ENCODE assay signal across 9 cellular contexts in genomic region chr21:41411449-41412089, GRCh38. TPM values are rescaled to one million over a fixed set of nuclear protein-coding genes. Genes with fewer than 3 reads are reported as not detected.
A peak's percentile ranks its signal among the peaks of the same experiment; 100 is the strongest.
DNase-seq lines count a peak whose midpoint lies in the region; ATAC-seq and TF ChIP-seq lines count a peak whose summit lies in the region.
"Had no signal": no experiment of that assay in that cellular context is flagged by ENCODE, and none has a peak within 500 bp of the region (broad histone marks: within the 10 kb centered on the region; RNA-seq: fewer than 3 reads in every experiment).

No MANE protein-coding gene starts in this region.

- intact Hi-C loops in activated naive CD4-positive, alpha-beta T cell treated with anti-CD3 and anti-CD28 coated beads for 36 hours (cut with micrococcal nuclease), result no loop called here
- intact Hi-C loops in esophagus squamous epithelium (cut with DNase I), result no loop called here
- intact Hi-C loops in transverse colon (cut with DNase I; ENCODE audit: low total_unique reads), result no loop called here

- CTCF ChIA-PET in activated naive CD4-positive, alpha-beta T cell treated with anti-CD3 and anti-CD28 coated beads for 36 hours (lab: Charles Lee), result interaction anchor here (1.0 to 1.5 kb wide), 2 partner anchors 12 to 43 kb away, joined by 3 to 4 read pairs; no protein-coding TSS in a partner anchor

- ATAC-seq in GM21528 (IDR thresholded peaks at IDR 0.05; ENCODE audit: low FRiP score, unreplicated experiment), result no peak

- H3K9me3 ChIP-seq in esophagus squamous epithelium (no peaks in the 10 kb centered on the region), transverse colon (no peaks in the 10 kb centered on the region)

- WGBS in esophagus squamous epithelium, 2 donors, result 48 to 60% methylated on average over 4 to 5 of the region's 5 CpGs
- 54 to 100% methylated on average over 2 to 5 of the region's 5 CpGs for WGBS in transverse colon (ENCODE audit: low coverage in 1 of 2), 2 donors

- no peak overlapping the region for H3K27ac Mint-ChIP-seq in activated naive CD4-positive, alpha-beta T cell treated with anti-CD3 and anti-CD28 coated beads for 36 hours

- H3K4me1 ChIP-seq in esophagus squamous epithelium (peaks cover 9 to 41% (median 14%) of the 10 kb centered on the region in 3 donors), transverse colon (peaks cover 0 to 11% (median 7%) of the 10 kb centered on the region in 4 donors)

- DNase-seq in activated naive CD4-positive, alpha-beta T cell treated with anti-CD3 and anti-CD28 coated beads for 36 hours, result peak; percentile 38
- DNase-seq in activated naive CD4-positive, alpha-beta T cell treated with Interleukin-2 at 50 U/mL for 16 hours, result no peak
- DNase-seq in NCI-H2029 treated with DMSO at 0.1 percent for 48 hours (lab: John Stamatoyannopoulos, UW), result peak; percentile 55
- DNase-seq in esophagus squamous epithelium (lab: John Stamatoyannopoulos, UW), result no peak
- DNase-seq in transverse colon, result peak; percentile 83
- no peak for DNase-seq in nucleus accumbens (lab: John Stamatoyannopoulos, UW)
- DNase-seq in activated gamma-delta T cell treated with Interleukin-2 at 50 U/mL for 16 hours, result no peak
- DNase-seq: stimulated activated naive CD4-positive, alpha-beta T cell treated with Interleukin-2 at 50 U/mL for 16 hours had no signal

- in situ Hi-C loops in transverse colon (cut with MboI; ENCODE audit: low pct_ligation_motif_present in 1 of 4, low pct_unique_long_range_greater_than_20kb in 1 of 4, low sequenced_read_pairs in 3 of 4), result no loop called here

- H3K36me3 Mint-ChIP-seq in activated naive CD4-positive, alpha-beta T cell treated with anti-CD3 and anti-CD28 coated beads for 36 hours (ENCODE audit: low read depth), result peaks cover 41% of the 10 kb centered on the region

- H3K36me3 ChIP-seq in esophagus squamous epithelium (peaks cover 0 to 31% (median 0%) of the 10 kb centered on the region in 3 donors), transverse colon (no peaks in the 10 kb centered on the region)

- H3K4me3 Mint-ChIP-seq in activated naive CD4-positive, alpha-beta T cell treated with anti-CD3 and anti-CD28 coated beads for 36 hours, result no peak overlapping the region

- H3K27me3 Mint-ChIP-seq in activated naive CD4-positive, alpha-beta T cell treated with anti-CD3 and anti-CD28 coated beads for 36 hours (ENCODE audit: low read depth), result no peaks in the 10 kb centered on the region

- peaks cover 26% of the 10 kb centered on the region for H3K9me3 Mint-ChIP-seq in activated naive CD4-positive, alpha-beta T cell treated with anti-CD3 and anti-CD28 coated beads for 36 hours

- H3K27me3 ChIP-seq in esophagus squamous epithelium (no peaks in the 10 kb centered on the region), transverse colon (no peaks in the 10 kb centered on the region)

- H3K4me1 Mint-ChIP-seq in activated naive CD4-positive, alpha-beta T cell treated with anti-CD3 and anti-CD28 coated beads for 36 hours (ENCODE audit: low read depth), result no peaks in the 10 kb centered on the region

- H3K4me3 ChIP-seq in esophagus squamous epithelium, result no peak overlapping the region
- H3K4me3 ChIP-seq in transverse colon, result no peak overlapping the region

- peak overlapping the region; percentile 68 to 85 (median 80) for H3K27ac ChIP-seq in esophagus squamous epithelium
- peak overlapping the region in 3 of 4 donors; percentile 27 to 60 (median 47) for H3K27ac ChIP-seq in transverse colon

- TF ChIP-seq POLR2A in esophagus squamous epithelium (IDR thresholded peaks at IDR 0.05), result no peak
- TF ChIP-seq POLR2A in transverse colon (IDR thresholded peaks at IDR 0.05), result no peak

- TF ChIP-seq CTCF in esophagus squamous epithelium (IDR thresholded peaks at IDR 0.05), result peak; percentile 11 to 75 (median 42)
- peak; percentile 24 to 61 (median 34) for TF ChIP-seq CTCF in transverse colon (IDR thresholded peaks at IDR 0.05)

- no peak for TF ChIP-seq EP300 in transverse colon (IDR thresholded peaks at IDR 0.05; ENCODE audit: low read depth)

RNA-seq across cellular contexts. Expression of gene MX1, which starts 14.5 kb away (rescaled TPM):
- 100 to 1,000 TPM; 138 to 145 TPM for total RNA-seq in activated naive CD4-positive, alpha-beta T cell treated with anti-CD3 and anti-CD28 coated beads for 36 hours
- 10 to 100 TPM; 29.7 to 90.2 (median 40.9) TPM for total RNA-seq in esophagus squamous epithelium
- total RNA-seq in transverse colon, result 10 to 100 TPM; 27.3 to 82.2 (median 61.9) TPM

RNA-seq across cellular contexts. Expression of gene MX2, which starts 49.7 kb away (rescaled TPM):
- total RNA-seq in activated naive CD4-positive, alpha-beta T cell treated with anti-CD3 and anti-CD28 coated beads for 36 hours, result 10 to 100 TPM; 32.5 to 33.4 TPM
- total RNA-seq in esophagus squamous epithelium (10 to 100 TPM in 1 of 4 donors, 1 to 10 TPM in 3; 4.3 to 23.5 (median 8.5) TPM), transverse colon (10 to 100 TPM in 1 of 4 donors, 1 to 10 TPM in 3; 3.4 to 16.9 (median 4.1) TPM)

Comparison
In these comparisons a context has a peak if more than half of its experiments do, and no peak if none do; other contexts are left out.
1. DNase-seq: peak in activated naive CD4-positive, alpha-beta T cell treated with anti-CD3 and anti-CD28 coated beads for 36 hours (single experiment), NCI-H2029 treated with DMSO at 0.1 percent for 48 hours (single experiment) and transverse colon (single experiment); none in activated naive CD4-positive, alpha-beta T cell treated with Interleukin-2 at 50 U/mL for 16 hours (single experiment), esophagus squamous epithelium (single experiment), nucleus accumbens (0 of 56) and activated gamma-delta T cell treated with Interleukin-2 at 50 U/mL for 16 hours (single experiment).